Comparison of ENCODE assay signal across 16 cellular contexts in genomic region chr5:31866166-31866565, GRCh38.
"Had no signal": no experiment of that assay in that cellular context is flagged by ENCODE, and none has a peak within 500 bp of the region (broad histone marks: within the 10 kb centered on the region; RNA-seq: fewer than 3 reads in every experiment).

No MANE protein-coding gene starts in this region.

- H3K27ac Mint-ChIP-seq: dendritic cell treated with granulocyte-macrophage colony-stimulating factor and Interleukin-4, amounts not matched to agents 40 ng/mL and 50 ng/mL, for 4 days; neural progenitor cell; stimulated activated naive CD8-positive, alpha-beta T cell treated with anti-CD3 and anti-CD28 coated beads, Interleukin-15, Interleukin-2, amounts not matched to agents 100 ng/mL and 50 ng/mL, for 24 hours had no signal

- H3K4me2 ChIP-seq: neural progenitor cell had no signal

- H3K36me3 ChIP-seq: esophagus squamous epithelium, neural progenitor cell, vagina had no signal

- H3K27ac ChIP-seq: esophagus squamous epithelium, neural progenitor cell, psoas muscle, SK-N-MC, vagina had no signal

- H3K36me3 Mint-ChIP-seq: neural progenitor cell had no signal

- H3K9me3 Mint-ChIP-seq: dendritic cell treated with granulocyte-macrophage colony-stimulating factor and Interleukin-4, amounts not matched to agents 40 ng/mL and 50 ng/mL, for 4 days; neural progenitor cell; stimulated activated naive CD8-positive, alpha-beta T cell treated with anti-CD3 and anti-CD28 coated beads, Interleukin-15, Interleukin-2, amounts not matched to agents 100 ng/mL and 50 ng/mL, for 24 hours had no signal

- H3K4me3 Mint-ChIP-seq: dendritic cell treated with granulocyte-macrophage colony-stimulating factor and Interleukin-4, amounts not matched to agents 40 ng/mL and 50 ng/mL, for 4 days; neural progenitor cell; stimulated activated naive CD8-positive, alpha-beta T cell treated with anti-CD3 and anti-CD28 coated beads, Interleukin-15, Interleukin-2, amounts not matched to agents 100 ng/mL and 50 ng/mL, for 24 hours had no signal

- H3K4me3 ChIP-seq: esophagus squamous epithelium, neural progenitor cell, psoas muscle, SK-N-MC, vagina had no signal

- H3K4me1 ChIP-seq: vagina had no signal

- H3K27me3 ChIP-seq: neural progenitor cell, vagina had no signal

- FAIRE-seq: bronchial epithelial cell had no signal

- H3K9me3 ChIP-seq: esophagus squamous epithelium, psoas muscle, vagina had no signal

- DNase-seq: activated CD4-positive, alpha-beta T cell treated with anti-CD3 and anti-CD28 coated beads, Interleukin-2, amount 50 U/mL, for 4 hours; activated gamma-delta T cell treated with Interleukin-2 at 50 U/mL for 16 hours; cerebellar nuclear complex; effector memory CD4-positive, alpha-beta T cell; esophagus squamous epithelium; left ventricle myocardium superior; psoas muscle; right cardiac atrium; stimulated activated CD4-positive, alpha-beta T cell treated with anti-CD3 and anti-CD28 coated beads, Interleukin-2, amount 100 ng/mL, for 24 hours; trophoblast cell had no signal

- H3K9ac ChIP-seq: neural progenitor cell had no signal

- ATAC-seq: left ventricle myocardium superior, psoas muscle, right cardiac atrium had no signal

- H2AFZ ChIP-seq: neural progenitor cell had no signal
